Comparison of ENCODE assay signal across 10 cellular contexts in genomic region chr9:12718482-12719026, GRCh38. TPM values are rescaled to one million over a fixed set of nuclear protein-coding genes. Genes with fewer than 3 reads are reported as not detected.
DNase-seq lines count a peak whose midpoint lies in the region; ATAC-seq and TF ChIP-seq lines count a peak whose summit lies in the region.
"Had no signal": no experiment of that assay in that cellular context is flagged by ENCODE, and none has a peak within 500 bp of the region (broad histone marks: within the 10 kb centered on the region; RNA-seq: fewer than 3 reads in every experiment).

No MANE protein-coding gene starts in this region.

- peak; percentile 5 for DNase-seq in KBM-7
- peak; percentile 55 for DNase-seq in adipocyte (ENCODE audit: low read depth)
- DNase-seq in hepatocyte (ENCODE audit: low spot score), result peak; percentile 33
- DNase-seq in retinal pigment epithelial cell (ENCODE audit: low read depth), result no peak
- no peak for DNase-seq in AG08396 (ENCODE audit: low spot score)
- DNase-seq in MV-4-11 (lab: John Stamatoyannopoulos, UW), result no peak
- DNase-seq: activated CD4-positive, CD25-positive, alpha-beta regulatory T cell; stimulated activated naive CD4-positive, alpha-beta T cell had no signal

- H4K20me1 ChIP-seq in hepatocyte (ENCODE audit: insufficient read depth, poor library complexity, severe bottlenecking), result no peaks in the 10 kb centered on the region

- H3K27me3 Mint-ChIP-seq in activated T-helper 17 cell treated with anti-CD3 and anti-CD28 coated beads, Interleukin-2, amount 50 U/mL, for 72 hours, result no peaks in the 10 kb centered on the region

- H3K36me3 ChIP-seq in adipocyte (ENCODE audit: control insufficient read depth, insufficient read depth, low read length, severe bottlenecking), result no peaks in the 10 kb centered on the region
- no peaks in the 10 kb centered on the region for H3K36me3 ChIP-seq in hepatocyte (replicated peaks; ENCODE audit: insufficient read depth, low read depth)

- in situ Hi-C loops in KBM-7 (cut with MboI; ENCODE audit: low pct_unique_long_range_greater_than_20kb, low sequenced_read_pairs), result no loop called here

- H3K36me3 Mint-ChIP-seq in activated T-helper 17 cell treated with anti-CD3 and anti-CD28 coated beads, Interleukin-2, amount 50 U/mL, for 72 hours (ENCODE audit: low read depth), result no peaks in the 10 kb centered on the region

- no peak for ATAC-seq in activated T-helper 17 cell treated with anti-CD3 and anti-CD28 coated beads, Interleukin-2, amount 50 U/mL, for 72 hours (replicated peaks)

- peak overlapping the region; percentile 14 for H2AFZ ChIP-seq in hepatocyte

- H3K4me2 ChIP-seq in hepatocyte, result peak overlapping the region; percentile 39

- H3K9ac ChIP-seq in adipocyte (ENCODE audit: low read length), result no peak overlapping the region

- WGBS in hepatocyte (ENCODE audit: low lambda C conversion rate, missing lambda C conversion rate), result 27% methylated on average over 7 of the region's 7 CpGs

- no peaks in the 10 kb centered on the region for H3K9me2 ChIP-seq in hepatocyte (replicated peaks; ENCODE audit: insufficient read depth)

- H3K4me1 ChIP-seq in adipocyte (ENCODE audit: control insufficient read depth, insufficient read depth, low read length), result peaks cover 6% of the 10 kb centered on the region
- no peaks in the 10 kb centered on the region for H3K4me1 ChIP-seq in hepatocyte (ENCODE audit: insufficient read depth)

- H3K9me3 ChIP-seq in adipocyte (ENCODE audit: control insufficient read depth, low read length), result no peaks in the 10 kb centered on the region
- H3K9me3 ChIP-seq in hepatocyte (ENCODE audit: low read depth), result no peaks in the 10 kb centered on the region

- H3K27ac ChIP-seq in hepatocyte, result no peak overlapping the region

- H3K4me3 ChIP-seq in adipocyte (ENCODE audit: low read length) (no peak overlapping the region), hepatocyte (no peak overlapping the region), retinal pigment epithelial cell (ENCODE audit: low read length) (peak overlapping the region; percentile 2)
- H3K4me3 ChIP-seq: skin epidermis had no signal

- H3K27me3 ChIP-seq in adipocyte (replicated peaks; ENCODE audit: control insufficient read depth, insufficient read depth, low read length), result no peaks in the 10 kb centered on the region
- no peaks in the 10 kb centered on the region for H3K27me3 ChIP-seq in hepatocyte

- H3K4me1 Mint-ChIP-seq in activated T-helper 17 cell treated with anti-CD3 and anti-CD28 coated beads, Interleukin-2, amount 50 U/mL, for 72 hours, result no peaks in the 10 kb centered on the region

- no peaks in the 10 kb centered on the region for H3K79me2 ChIP-seq in hepatocyte

- H3K27ac Mint-ChIP-seq in activated T-helper 17 cell treated with anti-CD3 and anti-CD28 coated beads, Interleukin-2, amount 50 U/mL, for 72 hours, result no peak overlapping the region

- no peak overlapping the region for H3K4me3 Mint-ChIP-seq in activated T-helper 17 cell treated with anti-CD3 and anti-CD28 coated beads, Interleukin-2, amount 50 U/mL, for 72 hours

- H3K9me3 Mint-ChIP-seq in activated T-helper 17 cell treated with anti-CD3 and anti-CD28 coated beads, Interleukin-2, amount 50 U/mL, for 72 hours, result peaks cover 39% of the 10 kb centered on the region

- no peak for TF ChIP-seq CTCF in hepatocyte (IDR thresholded peaks at IDR 0.05; ENCODE audit: poor library complexity)
- TF ChIP-seq CTCF in retinal pigment epithelial cell (conservative IDR thresholded peaks at IDR 0.05; ENCODE audit: low read depth, low read length), result no peak

RNA-seq across cellular contexts. Expression of gene TYRP1, which starts 25.4 kb away (rescaled TPM):
- total RNA-seq in hepatocyte, result 6.4 and 6.5 TPM in 2 replicates
- polyA plus RNA-seq in hepatocyte, result 8.6 and 10.3 TPM in 2 replicates
- total RNA-seq in activated T-helper 17 cell treated with anti-CD3 and anti-CD28 coated beads, Interleukin-2, amount 50 U/mL, for 72 hours, result not detected

RNA-seq across cellular contexts. Expression of gene LURAP1L, which starts 56.3 kb away (rescaled TPM):
- 37.6 and 40.2 TPM in 2 replicates for total RNA-seq in hepatocyte
- 36.1 and 42.5 TPM in 2 replicates for polyA plus RNA-seq in hepatocyte
- not detected for total RNA-seq in activated T-helper 17 cell treated with anti-CD3 and anti-CD28 coated beads, Interleukin-2, amount 50 U/mL, for 72 hours

Comparison
In these comparisons a context has a peak if more than half of its experiments do, and no peak if none do; other contexts are left out.
1. DNase-seq: peak in KBM-7 (single experiment), adipocyte (single experiment) and hepatocyte (single experiment); none in retinal pigment epithelial cell (single experiment), AG08396 (single experiment) and MV-4-11 (single experiment).
2. RNA of gene LURAP1L, which starts 56.3 kb away (total RNA-seq): 37.6 to 40.2 TPM in hepatocyte; not detected in activated T-helper 17 cell treated with anti-CD3 and anti-CD28 coated beads, Interleukin-2, amount 50 U/mL, for 72 hours; every median in the first group is over 10 times any median in the second.